13 cellular contexts compared by ENCODE assay signal in the genomic region with DNA sequence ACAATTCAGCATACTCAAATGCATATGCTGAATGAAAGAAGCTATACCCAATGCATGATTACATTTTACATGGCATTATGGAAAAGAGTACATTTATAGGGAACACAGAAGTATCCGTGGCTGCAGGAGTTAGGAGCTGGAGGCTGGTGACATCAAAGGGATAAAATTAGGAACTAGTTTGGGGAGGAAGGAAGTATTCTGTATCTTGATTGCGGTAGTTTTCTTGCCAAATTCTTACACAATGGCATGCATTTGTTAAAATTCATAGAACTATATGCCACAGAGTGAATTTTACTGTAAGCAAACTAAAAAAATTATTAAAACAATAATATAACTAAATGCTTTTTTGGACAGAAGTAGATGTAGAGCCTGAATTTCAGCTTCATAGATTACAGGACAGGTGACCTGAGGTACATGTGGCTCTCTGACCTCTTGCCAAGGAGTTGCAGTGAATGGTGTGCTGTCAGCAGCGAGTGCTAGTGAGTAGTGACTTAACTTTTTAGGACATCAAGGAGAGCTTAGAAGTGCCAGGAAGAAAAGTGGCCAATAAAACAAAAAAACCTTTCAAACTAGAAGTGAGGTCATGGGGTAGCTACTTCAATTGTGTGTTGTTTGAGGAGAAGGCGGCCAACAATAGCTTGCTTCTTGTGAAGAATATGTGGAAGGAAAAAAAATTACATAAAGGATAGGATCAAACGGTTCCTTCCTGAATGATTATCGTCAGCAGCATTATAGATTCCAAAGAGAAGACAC.
"Had no signal": no experiment of that assay in that cellular context is flagged by ENCODE, and none has a peak within 500 bp of the region (broad histone marks: within the 10 kb centered on the region; RNA-seq: fewer than 3 reads in every experiment).

No MANE protein-coding gene starts in this region.

- H3K27ac ChIP-seq: adrenal gland, hepatocyte, left ventricle myocardium inferior, parathyroid adenoma had no signal

- H3K4me3 Mint-ChIP-seq: activated naive CD4-positive, alpha-beta T cell treated with anti-CD3 and anti-CD28 coated beads, Interleukin-2, amount 50 U/mL, for 24 hours; naive thymus-derived CD8-positive, alpha-beta T cell; stimulated activated naive CD8-positive, alpha-beta T cell treated with anti-CD3 and anti-CD28 coated beads, Interleukin-15, amount 100 ng/mL, for 72 hours; type B pancreatic cell had no signal

- H3K36me3 ChIP-seq: adrenal gland, left ventricle myocardium inferior had no signal

- ATAC-seq: mucosa of descending colon; naive thymus-derived CD8-positive, alpha-beta T cell; stimulated activated naive CD8-positive, alpha-beta T cell treated with anti-CD3 and anti-CD28 coated beads, Interleukin-15, amount 100 ng/mL, for 72 hours had no signal

- H3K9me3 ChIP-seq: adrenal gland, mucosa of descending colon had no signal

- H3K4me1 ChIP-seq: adrenal gland, parathyroid adenoma had no signal

- H3K36me3 Mint-ChIP-seq: type B pancreatic cell had no signal

- H3K4me1 Mint-ChIP-seq: activated naive CD4-positive, alpha-beta T cell treated with anti-CD3 and anti-CD28 coated beads, Interleukin-2, amount 50 U/mL, for 24 hours; stimulated activated naive CD8-positive, alpha-beta T cell treated with anti-CD3 and anti-CD28 coated beads, Interleukin-15, amount 100 ng/mL, for 72 hours had no signal

- H3K4me3 ChIP-seq: adrenal gland, hepatocyte, left ventricle myocardium inferior, mucosa of descending colon had no signal

- H3K27ac Mint-ChIP-seq: activated naive CD4-positive, alpha-beta T cell treated with anti-CD3 and anti-CD28 coated beads, Interleukin-2, amount 50 U/mL, for 24 hours; stimulated activated naive CD8-positive, alpha-beta T cell treated with anti-CD3 and anti-CD28 coated beads, Interleukin-15, amount 100 ng/mL, for 72 hours; type B pancreatic cell had no signal

- H3K27me3 Mint-ChIP-seq: activated naive CD4-positive, alpha-beta T cell treated with anti-CD3 and anti-CD28 coated beads, Interleukin-2, amount 50 U/mL, for 24 hours; naive thymus-derived CD8-positive, alpha-beta T cell; stimulated activated naive CD8-positive, alpha-beta T cell treated with anti-CD3 and anti-CD28 coated beads, Interleukin-15, amount 100 ng/mL, for 72 hours; type B pancreatic cell had no signal

- H3K9me3 Mint-ChIP-seq: activated naive CD4-positive, alpha-beta T cell treated with anti-CD3 and anti-CD28 coated beads, Interleukin-2, amount 50 U/mL, for 24 hours; stimulated activated naive CD8-positive, alpha-beta T cell treated with anti-CD3 and anti-CD28 coated beads, Interleukin-15, amount 100 ng/mL, for 72 hours had no signal

- DNase-seq: activated CD4-positive, alpha-beta T cell treated with anti-CD3 and anti-CD28 coated beads, Interleukin-2, amount 50 U/mL, for 48 hours; adrenal gland; erythroblast; kidney; left ventricle myocardium inferior; mucosa of descending colon; naive thymus-derived CD8-positive, alpha-beta T cell; stimulated activated CD4-positive, alpha-beta T cell treated with anti-CD3 and anti-CD28 coated beads, Interleukin-1b, Interleukin-23, amount 100 ng/mL, for 48 hours; stimulated activated naive CD8-positive, alpha-beta T cell treated with anti-CD3 and anti-CD28 coated beads, Interleukin-15, amount 100 ng/mL, for 72 hours had no signal

- H3K27me3 ChIP-seq: adrenal gland, hepatocyte had no signal
